Comparison of ENCODE assay signal across 19 cellular contexts in the genomic region with DNA sequence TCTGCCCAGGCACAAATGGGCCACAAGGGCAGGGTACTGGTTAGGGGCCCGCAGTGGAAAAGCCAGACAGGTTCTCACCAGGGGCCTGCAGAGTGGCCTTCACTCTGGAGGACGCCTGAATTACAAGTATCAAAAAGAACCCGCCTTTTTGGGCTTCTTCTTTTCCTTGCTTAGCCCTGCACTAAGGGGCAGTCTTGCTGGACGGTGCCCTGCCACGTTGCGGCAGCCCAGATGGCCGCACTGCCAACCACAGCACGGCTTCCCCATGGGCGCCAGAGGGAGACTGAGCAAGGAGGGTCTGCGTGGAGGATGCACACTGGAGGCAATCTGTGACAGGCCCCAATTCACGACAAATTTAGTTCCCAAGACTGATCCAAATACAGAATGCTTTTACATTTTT. TPM values are rescaled to one million over a fixed set of nuclear protein-coding genes. Genes with fewer than 3 reads are reported as not detected.
A peak's percentile ranks its signal among the peaks of the same experiment; 100 is the strongest.
DNase-seq lines count a peak whose midpoint lies in the region; ATAC-seq, FAIRE-seq and TF ChIP-seq lines count a peak whose summit lies in the region.
"Had no signal": no experiment of that assay in that cellular context is flagged by ENCODE, and none has a peak within 500 bp of the region (broad histone marks: within the 10 kb centered on the region; RNA-seq: fewer than 3 reads in every experiment).

No MANE protein-coding gene starts in this region.

- H3K27ac ChIP-seq in HepG2 (ENCODE audit: extremely low read length, insufficient read depth, low read length), result no peak overlapping the region
- no peak overlapping the region for H3K27ac ChIP-seq in right lobe of liver
- H3K27ac ChIP-seq: 22Rv1, A549, C4-2B had no signal

- no peak for TF ChIP-seq CTCF in HepG2 (CRISPR knock-in tag; IDR thresholded peaks at IDR 0.05)
- TF ChIP-seq CTCF in right lobe of liver (IDR thresholded peaks at IDR 0.05), result no peak
- TF ChIP-seq CTCF in progenitor cell of endocrine pancreas (IDR thresholded peaks at IDR 0.05; ENCODE audit: unreplicated experiment), result no peak

- no peak overlapping the region for H3K4me3 Mint-ChIP-seq in activated CD4-positive, alpha-beta T cell treated with anti-CD3 and anti-CD28 coated beads, Interleukin-2, amount 10 ng/mL, durations not matched to agents 24 days and 14 days
- H3K4me3 Mint-ChIP-seq in progenitor cell of endocrine pancreas (ENCODE audit: low read depth), result no peak overlapping the region
- H3K4me3 Mint-ChIP-seq: CD4-positive, alpha-beta T cell; GM23338 had no signal

- no peak for TF ChIP-seq POLR2A in HepG2 (IDR thresholded peaks at IDR 0.05; ENCODE audit: insufficient read depth in 1 of 2, low read depth in 2 of 2, low read length in 2 of 2)
- no peak for TF ChIP-seq POLR2A in right lobe of liver (IDR thresholded peaks at IDR 0.05)

- no peaks in the 10 kb centered on the region for H4K20me1 ChIP-seq in HepG2 (ENCODE audit: insufficient read depth, low read length)

- POLR2A ChIA-PET in HepG2 (lab: Yijun Ruan, JAX), result no interaction called here

- H3K9ac ChIP-seq in HepG2 (ENCODE audit: insufficient read depth, low read depth, low read length), result no peak overlapping the region

- TF ChIP-seq RAD21 in HepG2 (CRISPR knock-in tag; IDR thresholded peaks at IDR 0.05), result no peak

- H3K4me2 ChIP-seq in HepG2 (ENCODE audit: low read depth, low read length), result no peak overlapping the region
- H3K4me2 ChIP-seq: A549, GM23338 had no signal

- TF ChIP-seq EP300 in HepG2 (IDR thresholded peaks at IDR 0.05; ENCODE audit: low read depth in 2 of 2, low read length in 2 of 2) (no peak), HepG2 (CRISPR knock-in tag; IDR thresholded peaks at IDR 0.05; ENCODE audit: borderline replicate concordance) (no peak)

- H3K9me3 ChIP-seq in HepG2 (ENCODE audit: low read length), result no peaks in the 10 kb centered on the region
- H3K9me3 ChIP-seq in right lobe of liver, result no peaks in the 10 kb centered on the region
- H3K9me3 ChIP-seq: A549, Caco-2 had no signal

- no TSS peak for BruUV-seq in HepG2 (replicated peaks; lab: Mats Ljungman, UMichigan)

- no peak for DNase-seq in activated CD4-positive, alpha-beta T cell treated with anti-CD3 and anti-CD28 coated beads, Interleukin-2, amount 10 ng/mL, durations not matched to agents 24 days and 14 days
- DNase-seq in activated CD4-positive, alpha-beta T cell treated with anti-CD3 and anti-CD28 coated beads, Interleukin-2, amount 50 U/mL, for 48 hours, result no peak
- DNase-seq in HepG2 (ENCODE audit: low spot score) (no peak), right lobe of liver (no peak), progenitor cell of endocrine pancreas (ENCODE audit: low spot score, unreplicated experiment) (no peak), SK-N-DZ (ENCODE audit: low spot score) (no peak)
- DNase-seq: AML-193; Caco-2; CD4-positive, alpha-beta T cell; HCEC 1CT had no signal

- WGBS in HepG2 (ENCODE audit: low lambda C conversion rate), result 100% methylated on average over 4 of the region's 11 CpGs
- WGBS in right lobe of liver (ENCODE audit: insufficient coverage, low coverage, low lambda C conversion rate, missing lambda C conversion rate), result no CpG with 5 or more reads among the region's 11 CpGs

- CTCF ChIA-PET in HepG2 (lab: Yijun Ruan, JAX; ENCODE audit: low intra/inter-chr PET ratio, low total read pairs), result no interaction called here

- no peak overlapping the region for H2AFZ ChIP-seq in HepG2 (ENCODE audit: low read length)
- H2AFZ ChIP-seq: GM23338 had no signal

- no peaks in the 10 kb centered on the region for H3K27me3 Mint-ChIP-seq in activated CD4-positive, alpha-beta T cell treated with anti-CD3 and anti-CD28 coated beads, Interleukin-2, amount 10 ng/mL, durations not matched to agents 24 days and 14 days
- H3K27me3 Mint-ChIP-seq in progenitor cell of endocrine pancreas, result no peaks in the 10 kb centered on the region
- H3K27me3 Mint-ChIP-seq: CD4-positive, alpha-beta T cell had no signal

- no peak overlapping the region for H3K4me3 ChIP-seq in HepG2 (replicated peaks in 1 of 3; ENCODE audit: insufficient read depth in 1 of 3, low read depth in 2 of 3, low read length in 3 of 3)
- H3K4me3 ChIP-seq in right lobe of liver, result no peak overlapping the region
- H3K4me3 ChIP-seq: A549, GM23338 had no signal

- peaks cover 26% of the 10 kb centered on the region for H3K36me3 Mint-ChIP-seq in activated CD4-positive, alpha-beta T cell treated with anti-CD3 and anti-CD28 coated beads, Interleukin-2, amount 10 ng/mL, durations not matched to agents 24 days and 14 days (ENCODE audit: low read depth)
- peaks cover 7% of the 10 kb centered on the region for H3K36me3 Mint-ChIP-seq in progenitor cell of endocrine pancreas (ENCODE audit: insufficient read depth)

- intact Hi-C loops in activated CD4-positive, alpha-beta T cell treated with anti-CD3 and anti-CD28 coated beads, Interleukin-2, amount 10 ng/mL, durations not matched to agents 24 days and 14 days (cut with micrococcal nuclease), result no loop called here
- intact Hi-C loops in HepG2 (cut with micrococcal nuclease; ENCODE audit: unreplicated experiment) (no loop called here), right lobe of liver (cut with DNase I) (no loop called here)

- H3K27ac Mint-ChIP-seq in activated CD4-positive, alpha-beta T cell treated with anti-CD3 and anti-CD28 coated beads, Interleukin-2, amount 10 ng/mL, durations not matched to agents 24 days and 14 days, result peak overlapping the region; percentile 34
- peak overlapping the region; percentile 33 for H3K27ac Mint-ChIP-seq in progenitor cell of endocrine pancreas
- H3K27ac Mint-ChIP-seq: CD4-positive, alpha-beta T cell; GM23338 had no signal

- ATAC-seq in HepG2, result no peak
- no peak for ATAC-seq in right lobe of liver
- no peak for ATAC-seq in GM18867 (IDR thresholded peaks at IDR 0.05; ENCODE audit: unreplicated experiment)
- ATAC-seq: A549, GM23338 had no signal

- no peaks in the 10 kb centered on the region for H3K79me2 ChIP-seq in HepG2 (ENCODE audit: insufficient read depth, low read length)

- H3K36me3 ChIP-seq in HepG2 (replicated peaks in 1 of 2; ENCODE audit: control insufficient read depth in 1 of 2, insufficient read depth in 2 of 2, low read length in 2 of 2), result peaks cover 5 to 29% of the 10 kb centered on the region in 2 experiments; a peak in 4 of 5 replicates
- peaks cover 0 to 16% (median 7%) of the 10 kb centered on the region in 4 donors for H3K36me3 ChIP-seq in right lobe of liver

- in situ Hi-C loops in HepG2 (cut with HindIII; ENCODE audit: extremely low pct_ligation_motif_present, low pct_unique_long_range_greater_than_20kb), result no loop called here

- no peak for FAIRE-seq in HepG2 (lab: Jason Lieb, UNC)
- FAIRE-seq: A549, D721Med, G401.6, GM12891, H54 had no signal

- H3K27me3 ChIP-seq in HepG2 (ENCODE audit: control insufficient read depth in 1 of 2, insufficient read depth in 2 of 2, low read length in 2 of 2) (no peaks in the 10 kb centered on the region), right lobe of liver (no peaks in the 10 kb centered on the region)

- H3K9me3 Mint-ChIP-seq in activated CD4-positive, alpha-beta T cell treated with anti-CD3 and anti-CD28 coated beads, Interleukin-2, amount 10 ng/mL, durations not matched to agents 24 days and 14 days, result no peaks in the 10 kb centered on the region
- no peaks in the 10 kb centered on the region for H3K9me3 Mint-ChIP-seq in progenitor cell of endocrine pancreas (ENCODE audit: low read depth)
- H3K9me3 Mint-ChIP-seq: CD4-positive, alpha-beta T cell; GM23338 had no signal

- peaks cover 2% of the 10 kb centered on the region for H3K4me1 Mint-ChIP-seq in activated CD4-positive, alpha-beta T cell treated with anti-CD3 and anti-CD28 coated beads, Interleukin-2, amount 10 ng/mL, durations not matched to agents 24 days and 14 days
- H3K4me1 Mint-ChIP-seq in progenitor cell of endocrine pancreas (ENCODE audit: low read depth), result peaks cover 9% of the 10 kb centered on the region

- peaks cover 32% of the 10 kb centered on the region for H3K4me1 ChIP-seq in HepG2 (ENCODE audit: insufficient read depth, low read length)
- peaks cover 0 to 17% (median 8%) of the 10 kb centered on the region in 4 donors for H3K4me1 ChIP-seq in right lobe of liver
- H3K4me1 ChIP-seq: A549 had no signal

RNA-seq across cellular contexts. Expression of a gene that starts 18.3 kb away (rescaled TPM):
- 78.0 and 80.5 TPM in 2 replicates for total RNA-seq in activated CD4-positive, alpha-beta T cell treated with anti-CD3 and anti-CD28 coated beads, Interleukin-2, amount 10 ng/mL, durations not matched to agents 24 days and 14 days
- total RNA-seq in HepG2 (2016; rRNA removed; fragmentation: Illumina TruSeq; extraction: Trizol) (124 and 127 TPM in 2 replicates), right lobe of liver (10 to 100 TPM; 24.9 to 44.0 (median 33.0) TPM), progenitor cell of endocrine pancreas (182 and 184 TPM in 2 replicates)
- total RNA-seq in HepG2 (2016; cell fraction: cytosol; rRNA removed; fragmentation: Illumina TruSeq; extraction: Trizol; ENCODE audit: low read depth), result 231 and 242 TPM in 2 replicates
- 113 and 125 TPM in 2 replicates for total RNA-seq in HepG2 (2016; cell fraction: insoluble cytoplasmic fraction; rRNA removed; fragmentation: Illumina TruSeq; extraction: Trizol)
- total RNA-seq in HepG2 (2016; cell fraction: membrane; rRNA removed; fragmentation: Illumina TruSeq; extraction: Trizol), result 398 and 408 TPM in 2 replicates
- total RNA-seq in HepG2 (2016; cell fraction: nucleus; rRNA removed; fragmentation: Illumina TruSeq; extraction: Trizol), result 62.2 and 68.8 TPM in 2 replicates
- polyA plus RNA-seq in HepG2 (2011; rRNA removed), result 86.4 and 134 TPM in 2 replicates
- 58.8 and 85.6 TPM in 2 replicates for polyA plus RNA-seq in HepG2 (2011; cell fraction: cytosol; rRNA removed)
- 20.9 and 25.6 TPM in 2 replicates for polyA plus RNA-seq in HepG2 (2011; cell fraction: nucleus; rRNA removed)
- polyA plus RNA-seq in HepG2 (2012), result 65.6 and 68.7 TPM in 2 replicates
- 579 and 634 TPM in 2 replicates for polyA plus RNA-seq in HepG2 (2016; cell fraction: cytosol; fragmentation: Illumina TruSeq; extraction: Trizol; ENCODE audit: low read depth)
- polyA plus RNA-seq in HepG2 (2016; cell fraction: insoluble cytoplasmic fraction; fragmentation: Illumina TruSeq; extraction: Trizol; ENCODE audit: low read depth), result 215 and 249 TPM in 2 replicates
- 709 and 711 TPM in 2 replicates for polyA plus RNA-seq in HepG2 (2016; cell fraction: membrane; fragmentation: Illumina TruSeq; extraction: Trizol; ENCODE audit: low read depth)
- 153 and 155 TPM in 2 replicates for polyA plus RNA-seq in HepG2 (2016; cell fraction: nucleus; fragmentation: Illumina TruSeq; extraction: Trizol; ENCODE audit: insufficient read depth, low read depth)
- 55.7 and 80.7 TPM in 2 replicates for polyA minus RNA-seq in HepG2 (2011; rRNA and poly(A)+ RNA removed; ENCODE audit: low replicate concordance)
- 29.3 and 31.7 TPM in 2 replicates for polyA minus RNA-seq in HepG2 (2011; cell fraction: cytosol; rRNA and poly(A)+ RNA removed)
- 17.1 and 23.9 TPM in 2 replicates for polyA minus RNA-seq in HepG2 (2011; cell fraction: nucleus; rRNA and poly(A)+ RNA removed)
- 187 and 188 TPM in 2 replicates for polyA plus RNA-seq in SK-N-DZ (2014; cell fraction: cytosol; rRNA removed)
- 95.8 and 96.0 TPM in 2 replicates for polyA plus RNA-seq in SK-N-DZ (2014; cell fraction: nucleus; rRNA removed)

RNA-seq across cellular contexts. Expression of a gene that starts 56.7 kb away (rescaled TPM):
- total RNA-seq in activated CD4-positive, alpha-beta T cell treated with anti-CD3 and anti-CD28 coated beads, Interleukin-2, amount 10 ng/mL, durations not matched to agents 24 days and 14 days, result 30.3 and 30.5 TPM in 2 replicates
- total RNA-seq in HepG2 (2016; rRNA removed; fragmentation: Illumina TruSeq; extraction: Trizol), result 9.9 and 10.0 TPM in 2 replicates
- 4.3 and 4.7 TPM in 2 replicates for total RNA-seq in HepG2 (2016; cell fraction: cytosol; rRNA removed; fragmentation: Illumina TruSeq; extraction: Trizol; ENCODE audit: low read depth)
- 10.1 and 11.8 TPM in 2 replicates for total RNA-seq in HepG2 (2016; cell fraction: insoluble cytoplasmic fraction; rRNA removed; fragmentation: Illumina TruSeq; extraction: Trizol)
- 7.4 and 8.2 TPM in 2 replicates for total RNA-seq in HepG2 (2016; cell fraction: membrane; rRNA removed; fragmentation: Illumina TruSeq; extraction: Trizol)
- total RNA-seq in HepG2 (2016; cell fraction: nucleus; rRNA removed; fragmentation: Illumina TruSeq; extraction: Trizol), result 5.5 and 10.3 TPM in 2 replicates
- 6.6 and 7.1 TPM in 2 replicates for polyA plus RNA-seq in HepG2 (2011; rRNA removed)
- 8.7 and 9.8 TPM in 2 replicates for polyA plus RNA-seq in HepG2 (2011; cell fraction: cytosol; rRNA removed)
- polyA plus RNA-seq in HepG2 (2011; cell fraction: nucleus; rRNA removed), result 5.2 and 6.4 TPM in 2 replicates
- 10.0 and 10.2 TPM in 2 replicates for polyA plus RNA-seq in HepG2 (2012)
- 3.1 and 3.9 TPM in 2 replicates for polyA plus RNA-seq in HepG2 (2016; cell fraction: cytosol; fragmentation: Illumina TruSeq; extraction: Trizol; ENCODE audit: low read depth)
- polyA plus RNA-seq in HepG2 (2016; cell fraction: insoluble cytoplasmic fraction; fragmentation: Illumina TruSeq; extraction: Trizol; ENCODE audit: low read depth), result 13.9 and 14.4 TPM in 2 replicates
- polyA plus RNA-seq in HepG2 (2016; cell fraction: membrane; fragmentation: Illumina TruSeq; extraction: Trizol; ENCODE audit: low read depth), result 4.7 and 4.9 TPM in 2 replicates
- 10.7 and 11.4 TPM in 2 replicates for polyA plus RNA-seq in HepG2 (2016; cell fraction: nucleus; fragmentation: Illumina TruSeq; extraction: Trizol; ENCODE audit: insufficient read depth, low read depth)
- 16.6 and 38.7 TPM in 2 replicates for polyA minus RNA-seq in HepG2 (2011; rRNA and poly(A)+ RNA removed; ENCODE audit: low replicate concordance)
- 3.7 and 7.1 TPM in 2 replicates for polyA minus RNA-seq in HepG2 (2011; cell fraction: cytosol; rRNA and poly(A)+ RNA removed)
- polyA minus RNA-seq in HepG2 (2011; cell fraction: nucleus; rRNA and poly(A)+ RNA removed), result 17.9 and 18.5 TPM in 2 replicates
- 1 to 10 TPM; 6.5 to 8.6 (median 7.4) TPM for total RNA-seq in right lobe of liver
- 15.1 and 16.3 TPM in 2 replicates for total RNA-seq in progenitor cell of endocrine pancreas
- 29.8 and 30.7 TPM in 2 replicates for polyA plus RNA-seq in SK-N-DZ (2014; cell fraction: cytosol; rRNA removed)
- polyA plus RNA-seq in SK-N-DZ (2014; cell fraction: nucleus; rRNA removed), result 7.1 and 7.4 TPM in 2 replicates

RNA-seq across cellular contexts. Expression of a gene that starts 57.0 kb away (rescaled TPM):
- total RNA-seq in activated CD4-positive, alpha-beta T cell treated with anti-CD3 and anti-CD28 coated beads, Interleukin-2, amount 10 ng/mL, durations not matched to agents 24 days and 14 days, result 87.1 and 90.3 TPM in 2 replicates
- total RNA-seq in HepG2 (2016; rRNA removed; fragmentation: Illumina TruSeq; extraction: Trizol) (63.4 and 105 TPM in 2 replicates), right lobe of liver (10 to 100 TPM; 14.5 to 25.7 (median 19.1) TPM), progenitor cell of endocrine pancreas (36.7 and 39.3 TPM in 2 replicates)
- total RNA-seq in HepG2 (2016; cell fraction: cytosol; rRNA removed; fragmentation: Illumina TruSeq; extraction: Trizol; ENCODE audit: low read depth), result 22.5 and 26.3 TPM in 2 replicates
- total RNA-seq in HepG2 (2016; cell fraction: insoluble cytoplasmic fraction; rRNA removed; fragmentation: Illumina TruSeq; extraction: Trizol), result 66.9 and 102 TPM in 2 replicates
- 48.3 and 55.1 TPM in 2 replicates for total RNA-seq in HepG2 (2016; cell fraction: membrane; rRNA removed; fragmentation: Illumina TruSeq; extraction: Trizol)
- total RNA-seq in HepG2 (2016; cell fraction: nucleus; rRNA removed; fragmentation: Illumina TruSeq; extraction: Trizol), result 87.6 and 95.5 TPM in 2 replicates
- 12.8 and 20.3 TPM in 2 replicates for polyA plus RNA-seq in HepG2 (2011; rRNA removed)
- polyA plus RNA-seq in HepG2 (2011; cell fraction: cytosol; rRNA removed), result 4.1 and 6.0 TPM in 2 replicates
- polyA plus RNA-seq in HepG2 (2011; cell fraction: nucleus; rRNA removed), result 15.1 and 19.3 TPM in 2 replicates
- polyA plus RNA-seq in HepG2 (2012), result 10.8 and 17.4 TPM in 2 replicates
- 3.7 and 5.2 TPM in 2 replicates for polyA plus RNA-seq in HepG2 (2016; cell fraction: cytosol; fragmentation: Illumina TruSeq; extraction: Trizol; ENCODE audit: low read depth)
- polyA plus RNA-seq in HepG2 (2016; cell fraction: insoluble cytoplasmic fraction; fragmentation: Illumina TruSeq; extraction: Trizol; ENCODE audit: low read depth), result 42.2 and 54.4 TPM in 2 replicates
- polyA plus RNA-seq in HepG2 (2016; cell fraction: membrane; fragmentation: Illumina TruSeq; extraction: Trizol; ENCODE audit: low read depth), result 9.7 and 16.5 TPM in 2 replicates
- 50.0 and 51.4 TPM in 2 replicates for polyA plus RNA-seq in HepG2 (2016; cell fraction: nucleus; fragmentation: Illumina TruSeq; extraction: Trizol; ENCODE audit: insufficient read depth, low read depth)
- 9.0 and 29.0 TPM in 2 replicates for polyA minus RNA-seq in HepG2 (2011; rRNA and poly(A)+ RNA removed; ENCODE audit: low replicate concordance)
- polyA minus RNA-seq in HepG2 (2011; cell fraction: cytosol; rRNA and poly(A)+ RNA removed), result 28.6 and 33.4 TPM in 2 replicates
- 80.9 and 119 TPM in 2 replicates for polyA minus RNA-seq in HepG2 (2011; cell fraction: nucleus; rRNA and poly(A)+ RNA removed)
- 80.2 and 101 TPM in 2 replicates for polyA plus RNA-seq in SK-N-DZ (2014; cell fraction: cytosol; rRNA removed)
- polyA plus RNA-seq in SK-N-DZ (2014; cell fraction: nucleus; rRNA removed), result 126 and 134 TPM in 2 replicates
